1 cellular context compared by ENCODE assay signal in the genomic region with DNA sequence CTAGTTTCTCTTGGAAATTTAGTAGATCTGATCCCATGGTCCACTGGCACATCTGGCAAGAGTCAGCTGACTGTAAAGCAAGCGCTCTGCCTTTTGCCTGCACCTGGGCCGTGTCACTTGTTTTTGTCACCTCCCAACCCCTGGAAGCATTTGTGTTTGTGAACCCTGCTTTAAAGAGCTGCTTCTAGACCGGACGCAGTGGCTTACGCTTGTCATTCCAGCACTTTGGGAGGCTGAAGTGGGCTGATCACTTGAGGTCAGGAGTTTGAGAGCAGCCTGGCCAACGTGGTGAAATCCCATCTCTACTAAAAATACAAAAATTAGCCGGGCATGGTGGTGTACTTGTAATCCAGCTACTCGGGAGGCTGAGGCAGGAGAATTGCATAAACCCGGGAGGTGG.
TF ChIP-seq lines count a peak whose summit lies in the region.

No MANE protein-coding gene starts in this region.

TF ChIP-seq in GM12891, 5 proteins besides CTCF, POLR2A, EP300 and RAD21 (continued from another document):
- no peak for TF ChIP-seq POU2F2 (IDR thresholded peaks at IDR 0.05; ENCODE audit: low read depth, low read length)
- TF ChIP-seq SPI1 (IDR thresholded peaks at IDR 0.05; ENCODE audit: low read depth, low read length): no peak
TF ChIP-seq in GM12891: peak in this region for 0.
